In the genomic region with DNA sequence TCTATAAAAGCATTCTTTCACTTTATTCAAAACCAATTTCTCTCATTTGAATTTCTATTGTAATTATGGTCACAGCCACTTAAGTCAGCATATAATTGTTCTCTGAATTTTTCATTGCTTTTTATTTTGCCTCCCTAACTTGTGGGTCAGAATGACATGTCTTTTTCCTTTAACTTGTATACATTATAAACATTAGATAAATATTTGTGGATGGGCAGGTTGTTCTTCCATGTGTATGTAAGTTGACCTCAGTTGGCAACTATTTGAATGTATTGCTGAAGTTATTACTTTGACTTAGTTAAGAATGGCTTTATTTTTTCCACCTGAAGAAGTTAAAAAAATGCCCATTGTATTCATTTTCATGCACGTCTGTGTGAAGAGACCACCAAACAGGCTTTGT, we compare ENCODE assay signal across 33 cellular contexts.
"Had no signal": no experiment of that assay in that cellular context is flagged by ENCODE, and none has a peak within 500 bp of the region (broad histone marks: within the 10 kb centered on the region; RNA-seq: fewer than 3 reads in every experiment).

No MANE protein-coding gene starts in this region.

- H3K27me3 ChIP-seq: adrenal gland, body of pancreas had no signal

- H3K4me3 Mint-ChIP-seq: activated B cell treated with CpG ODN at 0.5 μM for 24 hours; activated CD8-positive, alpha-beta T cell treated with anti-CD3 and anti-CD28 coated beads for 36 hours; activated naive CD4-positive, alpha-beta T cell treated with anti-CD3 and anti-CD28 coated beads, Interleukin-2, amount 50 U/mL, for 24 hours; activated naive CD8-positive, alpha-beta T cell treated with anti-CD3 and anti-CD28 coated beads for 36 hours; activated naive CD8-positive, alpha-beta T cell treated with anti-CD3 and anti-CD28 coated beads, Interleukin-2, amount 50 U/mL, for 24 hours; activated T-cell treated with anti-CD3 and anti-CD28 coated beads, Interleukin-2, amount 50 U/mL, for 72 hours; effector memory CD8-positive, alpha-beta T cell; T-helper 17 cell; T-helper 2 cell treated with Interferon-gamma antibody and Interleukin-4, amounts not matched to agents 5 μg/mL and 100 μg/mL, for 36 hours had no signal

- FAIRE-seq: colon, endometrium, frontal cortex had no signal

- DNase-seq: activated B cell treated with CpG ODN at 0.5 μM for 24 hours; activated CD4-positive, alpha-beta T cell treated with anti-CD3 and anti-CD28 coated beads for 48 hours; activated CD4-positive, alpha-beta T cell treated with anti-CD3 and anti-CD28 coated beads, Interleukin-2, amount 50 U/mL, for 1 hour; activated CD4-positive, alpha-beta T cell treated with anti-CD3 and anti-CD28 coated beads, Interleukin-2, amount 50 U/mL, for 48 hours; activated CD8-positive, alpha-beta memory T cell treated with anti-CD3 and anti-CD28 coated beads for 24 hours; activated CD8-positive, alpha-beta T cell treated with anti-CD3 and anti-CD28 coated beads for 36 hours; activated gamma-delta T cell treated with Interleukin-2 at 50 U/mL for 16 hours; activated naive CD4-positive, alpha-beta T cell treated with Interleukin-2 at 50 U/mL for 16 hours; activated naive CD8-positive, alpha-beta T cell treated with anti-CD3 and anti-CD28 coated beads for 36 hours; activated naive CD8-positive, alpha-beta T cell treated with anti-CD3 and anti-CD28 coated beads, Interleukin-2, amount 50 U/mL, for 24 hours; activated T-cell treated with anti-CD3 and anti-CD28 coated beads, Interleukin-2, amount 50 U/mL, for 72 hours; adrenal gland; amygdala; aorta; body of pancreas; caudate nucleus; cortex of kidney; dermis blood vessel endothelial cell; effector CD4-positive, alpha-beta T cell; effector memory CD8-positive, alpha-beta T cell; foreskin fibroblast; head of caudate nucleus; hippocampal formation; T-helper 17 cell; T1000; WERI-Rb-1 had no signal

- ATAC-seq: activated CD4-positive, CD25-positive, alpha-beta regulatory T cell treated with anti-CD3 and anti-CD28 coated beads, Interleukin-2, amount 50 U/mL, for 24 hours; activated CD8-positive, alpha-beta T cell treated with anti-CD3 and anti-CD28 coated beads for 36 hours; activated naive CD8-positive, alpha-beta T cell treated with anti-CD3 and anti-CD28 coated beads, Interleukin-2, amount 50 U/mL, for 24 hours; activated T-cell treated with anti-CD3 and anti-CD28 coated beads, Interleukin-2, amount 50 U/mL, for 72 hours; body of pancreas; effector memory CD8-positive, alpha-beta T cell; esophagus mucosa; T-helper 17 cell had no signal

- H3K36me3 Mint-ChIP-seq: activated naive CD4-positive, alpha-beta T cell treated with anti-CD3 and anti-CD28 coated beads, Interleukin-2, amount 50 U/mL, for 24 hours; activated naive CD8-positive, alpha-beta T cell treated with anti-CD3 and anti-CD28 coated beads for 36 hours had no signal

- H3K9me3 Mint-ChIP-seq: activated B cell treated with CpG ODN at 0.5 μM for 24 hours; activated CD8-positive, alpha-beta T cell treated with anti-CD3 and anti-CD28 coated beads for 36 hours; activated naive CD4-positive, alpha-beta T cell treated with anti-CD3 and anti-CD28 coated beads, Interleukin-2, amount 50 U/mL, for 24 hours; activated naive CD8-positive, alpha-beta T cell treated with anti-CD3 and anti-CD28 coated beads for 36 hours; activated naive CD8-positive, alpha-beta T cell treated with anti-CD3 and anti-CD28 coated beads, Interleukin-2, amount 50 U/mL, for 24 hours; activated T-cell treated with anti-CD3 and anti-CD28 coated beads, Interleukin-2, amount 50 U/mL, for 72 hours; effector memory CD8-positive, alpha-beta T cell; T-helper 2 cell treated with Interferon-gamma antibody and Interleukin-4, amounts not matched to agents 5 μg/mL and 100 μg/mL, for 36 hours had no signal

- H3K27ac Mint-ChIP-seq: activated B cell treated with CpG ODN at 0.5 μM for 24 hours; activated CD8-positive, alpha-beta T cell treated with anti-CD3 and anti-CD28 coated beads for 36 hours; activated naive CD4-positive, alpha-beta T cell treated with anti-CD3 and anti-CD28 coated beads, Interleukin-2, amount 50 U/mL, for 24 hours; activated naive CD8-positive, alpha-beta T cell treated with anti-CD3 and anti-CD28 coated beads for 36 hours; activated naive CD8-positive, alpha-beta T cell treated with anti-CD3 and anti-CD28 coated beads, Interleukin-2, amount 50 U/mL, for 24 hours; activated T-cell treated with anti-CD3 and anti-CD28 coated beads, Interleukin-2, amount 50 U/mL, for 72 hours; effector memory CD8-positive, alpha-beta T cell; T-helper 17 cell; T-helper 2 cell treated with Interferon-gamma antibody and Interleukin-4, amounts not matched to agents 5 μg/mL and 100 μg/mL, for 36 hours had no signal

- H3K4me3 ChIP-seq: adrenal gland, body of pancreas had no signal

- H3K4me1 ChIP-seq: adrenal gland, body of pancreas had no signal

- H3K36me3 ChIP-seq: adrenal gland, WERI-Rb-1 had no signal

- H3K9me3 ChIP-seq: adrenal gland, body of pancreas had no signal

- H3K27ac ChIP-seq: adrenal gland, body of pancreas, WERI-Rb-1 had no signal

- H3K4me1 Mint-ChIP-seq: activated B cell treated with CpG ODN at 0.5 μM for 24 hours; activated naive CD4-positive, alpha-beta T cell treated with anti-CD3 and anti-CD28 coated beads, Interleukin-2, amount 50 U/mL, for 24 hours; activated naive CD8-positive, alpha-beta T cell treated with anti-CD3 and anti-CD28 coated beads for 36 hours; activated naive CD8-positive, alpha-beta T cell treated with anti-CD3 and anti-CD28 coated beads, Interleukin-2, amount 50 U/mL, for 24 hours; T-helper 17 cell had no signal
